Comparison of ENCODE assay signal across 18 cellular contexts in genomic region chr22:24027389-24027980, GRCh38. TPM values are rescaled to one million over a fixed set of nuclear protein-coding genes. Genes with fewer than 3 reads are reported as not detected.
DNase-seq lines count a peak whose midpoint lies in the region; ATAC-seq and TF ChIP-seq lines count a peak whose summit lies in the region.
"Had no signal": no experiment of that assay in that cellular context is flagged by ENCODE, and none has a peak within 500 bp of the region (broad histone marks: within the 10 kb centered on the region; RNA-seq: fewer than 3 reads in every experiment).

No MANE protein-coding gene starts in this region.

- H3K27me3 ChIP-seq in MG63 (no peaks in the 10 kb centered on the region), thyroid gland (no peaks in the 10 kb centered on the region), Karpas-422 (ENCODE audit: low read length) (no peaks in the 10 kb centered on the region)

- H3K9me3 ChIP-seq in MG63 (peaks cover 12% of the 10 kb centered on the region; the same call in 1 of the 2 replicates), thyroid gland (no peaks in the 10 kb centered on the region), Karpas-422 (ENCODE audit: low read length) (no peaks in the 10 kb centered on the region)

- H2AFZ ChIP-seq in Karpas-422 (ENCODE audit: low read length), result no peak overlapping the region

- H3K36me3 ChIP-seq in MG63 (peaks cover 11% of the 10 kb centered on the region), thyroid gland (no peaks in the 10 kb centered on the region), Karpas-422 (ENCODE audit: insufficient read depth, low read length) (no peaks in the 10 kb centered on the region; the same call in 1 of the 2 replicates)

- H4K20me1 ChIP-seq in Karpas-422 (ENCODE audit: insufficient read depth, low read depth, low read length), result 0 out of 2 replicates have a peak, but pooled peaks cover 18% of the 10 kb centered on the region

- peak overlapping the region; percentile 25 for H3K27ac Mint-ChIP-seq in activated naive CD8-positive, alpha-beta T cell
- H3K27ac Mint-ChIP-seq in activated naive CD8-positive, alpha-beta T cell treated with anti-CD3 and anti-CD28 coated beads for 36 hours, result no peak overlapping the region
- H3K27ac Mint-ChIP-seq: CD4-positive, alpha-beta memory T cell had no signal

- intact Hi-C loops in thyroid gland (cut with DNase I), result no loop called here
- intact Hi-C loops in posterior cingulate gyrus (cut with DNase I), result no loop called here

- WGBS in thyroid gland, 2 donors, result 67 to 72% methylated on average over 3 of the region's 3 CpGs

- peak; percentile 87 for ATAC-seq in left lobe of liver
- ATAC-seq: Panc1, SK-N-SH treated with all-trans-retinoic acid at 6 μM for 48 hours had no signal

- H3K4me3 ChIP-seq in MG63 (no peak overlapping the region), thyroid gland (replicated peaks in 1 of 3) (no peak overlapping the region), Karpas-422 (ENCODE audit: low read length) (no peak overlapping the region)

- peaks cover 26 to 63% of the 10 kb centered on the region in 2 donors for H3K4me1 ChIP-seq in thyroid gland
- H3K4me1 ChIP-seq in Karpas-422 (ENCODE audit: low read length), result peaks cover 21% of the 10 kb centered on the region

- H3K4me2 ChIP-seq in Karpas-422 (ENCODE audit: low read depth, low read length, poor library complexity, severe bottlenecking), result no peak overlapping the region

- H3K4me1 Mint-ChIP-seq in activated naive CD8-positive, alpha-beta T cell (ENCODE audit: low read depth), result peaks cover 66% of the 10 kb centered on the region
- H3K4me1 Mint-ChIP-seq in activated naive CD8-positive, alpha-beta T cell treated with anti-CD3 and anti-CD28 coated beads for 36 hours, result peaks cover 37% of the 10 kb centered on the region

- no peak for TF ChIP-seq CTCF in thyroid gland (IDR thresholded peaks at IDR 0.05)

- peaks cover 13% of the 10 kb centered on the region for H3K36me3 Mint-ChIP-seq in activated naive CD8-positive, alpha-beta T cell
- H3K36me3 Mint-ChIP-seq in activated naive CD8-positive, alpha-beta T cell treated with anti-CD3 and anti-CD28 coated beads for 36 hours, result peaks cover 47% of the 10 kb centered on the region

- H3K27me3 Mint-ChIP-seq in activated naive CD8-positive, alpha-beta T cell, result no peaks in the 10 kb centered on the region
- H3K27me3 Mint-ChIP-seq in activated naive CD8-positive, alpha-beta T cell treated with anti-CD3 and anti-CD28 coated beads for 36 hours, result no peaks in the 10 kb centered on the region
- H3K27me3 Mint-ChIP-seq: CD4-positive, alpha-beta memory T cell had no signal

- H3K27ac ChIP-seq in thyroid gland (peak overlapping the region; percentile 3 to 48 (median 38)), Karpas-422 (ENCODE audit: low read length) (no peak overlapping the region)

- no peaks in the 10 kb centered on the region for H3K9me3 Mint-ChIP-seq in activated naive CD8-positive, alpha-beta T cell (ENCODE audit: low read depth)
- H3K9me3 Mint-ChIP-seq in activated naive CD8-positive, alpha-beta T cell treated with anti-CD3 and anti-CD28 coated beads for 36 hours, result peaks cover 12% of the 10 kb centered on the region

- TF ChIP-seq POLR2A in thyroid gland (IDR thresholded peaks at IDR 0.05), result no peak

- peaks cover 43% of the 10 kb centered on the region; the same call in 1 of the 2 replicates for H3K79me2 ChIP-seq in Karpas-422 (ENCODE audit: low read length)

- no peak for DNase-seq in activated naive CD8-positive, alpha-beta T cell treated with anti-CD3 and anti-CD28 coated beads for 36 hours
- DNase-seq in MG63 (peak; percentile 60), left lobe of liver (ENCODE audit: low spot score) (no peak), thyroid gland (peak; percentile 66 to 80), Karpas-422 (no peak), posterior cingulate gyrus (no peak), GDM1 (lab: John Stamatoyannopoulos, UW) (no peak)
- DNase-seq: AML-193; CD4-positive, alpha-beta memory T cell; H7; NCI-H1048; NCI-H345; Right ventricle myocardium superior had no signal

- no peak overlapping the region for H3K4me3 Mint-ChIP-seq in activated naive CD8-positive, alpha-beta T cell
- no peak overlapping the region for H3K4me3 Mint-ChIP-seq in activated naive CD8-positive, alpha-beta T cell treated with anti-CD3 and anti-CD28 coated beads for 36 hours

- H3K9ac ChIP-seq in Karpas-422 (ENCODE audit: low read length), result no peak overlapping the region

- no peaks in the 10 kb centered on the region for H3K9me2 ChIP-seq in Karpas-422 (replicated peaks; ENCODE audit: insufficient read depth, low read length)

RNA-seq across cellular contexts. Expression of gene CABIN1, which starts 16.4 kb away (rescaled TPM):
- total RNA-seq in activated naive CD8-positive, alpha-beta T cell treated with anti-CD3 and anti-CD28 coated beads for 36 hours, result 10 to 100 TPM; 71.0 to 75.8 TPM
- total RNA-seq in MG63 (2014; rRNA removed; shearing (Covaris generic); ENCODE audit: low replicate concordance), result 16.3 and 25.1 TPM in 2 replicates
- total RNA-seq in left lobe of liver (22.4 TPM), thyroid gland (100 to 1,000 TPM in 3 of 4 donors, 10 to 100 TPM in 1; 48.1 to 116 (median 103) TPM)
- 56.7 and 97.0 TPM in 2 replicates for total RNA-seq in Karpas-422 (2014; rRNA removed; shearing (Covaris generic); ENCODE audit: low replicate concordance)

RNA-seq across cellular contexts. Expression of gene GSTT4, which starts 22.2 kb away (rescaled TPM):
- total RNA-seq in activated naive CD8-positive, alpha-beta T cell treated with anti-CD3 and anti-CD28 coated beads for 36 hours, result not detected
- total RNA-seq in MG63 (2014; rRNA removed; shearing (Covaris generic); ENCODE audit: low replicate concordance), result not detected in 2 replicates
- total RNA-seq in left lobe of liver (not detected), thyroid gland (not detected)
- not detected in 2 replicates for total RNA-seq in Karpas-422 (2014; rRNA removed; shearing (Covaris generic); ENCODE audit: low replicate concordance)
- total RNA-seq: A673; CD4-positive, alpha-beta memory T cell; H7; HT1080; Right ventricle myocardium superior had no signal

RNA-seq across cellular contexts. Expression of gene GSTT2, which starts 47.6 kb away (rescaled TPM):
- total RNA-seq in activated naive CD8-positive, alpha-beta T cell treated with anti-CD3 and anti-CD28 coated beads for 36 hours, result not detected
- total RNA-seq in MG63 (2014; rRNA removed; shearing (Covaris generic); ENCODE audit: low replicate concordance), result 0.30 and 1.6 TPM in 2 replicates
- total RNA-seq in left lobe of liver, result not detected
- total RNA-seq in thyroid gland, result 1 to 10 TPM in 1 of 4 donors, under 1 TPM in 1, not detected in 2; 0.40 to 1.9 TPM
- not detected in 2 replicates for total RNA-seq in Karpas-422 (2014; rRNA removed; shearing (Covaris generic); ENCODE audit: low replicate concordance)
- total RNA-seq: A673; CD4-positive, alpha-beta memory T cell; H7 had no signal

RNA-seq across cellular contexts. Expression of gene DDT, which starts 53.2 kb away (rescaled TPM):
- total RNA-seq in activated naive CD8-positive, alpha-beta T cell treated with anti-CD3 and anti-CD28 coated beads for 36 hours, result 100 to 1,000 TPM; 103 to 108 TPM
- 64.9 and 160 TPM in 2 replicates for total RNA-seq in MG63 (2014; rRNA removed; shearing (Covaris generic); ENCODE audit: low replicate concordance)
- total RNA-seq in left lobe of liver, result 366 TPM
- 100 to 1,000 TPM in 3 of 4 donors, 10 to 100 TPM in 1; 53.5 to 162 (median 106) TPM for total RNA-seq in thyroid gland
- total RNA-seq in Karpas-422 (2014; rRNA removed; shearing (Covaris generic); ENCODE audit: low replicate concordance), result 372 and 428 TPM in 2 replicates

Comparison
In these comparisons a context has a peak if more than half of its experiments do, and no peak if none do; other contexts are left out.
1. DNase-seq: peak in MG63 (single experiment) and thyroid gland (2 of 2); none in activated naive CD8-positive, alpha-beta T cell treated with anti-CD3 and anti-CD28 coated beads for 36 hours (single experiment), left lobe of liver (single experiment), Karpas-422 (single experiment), posterior cingulate gyrus (0 of 10) and GDM1 (single experiment).